Comparison of ENCODE assay signal across 11 cellular contexts in the genomic region with DNA sequence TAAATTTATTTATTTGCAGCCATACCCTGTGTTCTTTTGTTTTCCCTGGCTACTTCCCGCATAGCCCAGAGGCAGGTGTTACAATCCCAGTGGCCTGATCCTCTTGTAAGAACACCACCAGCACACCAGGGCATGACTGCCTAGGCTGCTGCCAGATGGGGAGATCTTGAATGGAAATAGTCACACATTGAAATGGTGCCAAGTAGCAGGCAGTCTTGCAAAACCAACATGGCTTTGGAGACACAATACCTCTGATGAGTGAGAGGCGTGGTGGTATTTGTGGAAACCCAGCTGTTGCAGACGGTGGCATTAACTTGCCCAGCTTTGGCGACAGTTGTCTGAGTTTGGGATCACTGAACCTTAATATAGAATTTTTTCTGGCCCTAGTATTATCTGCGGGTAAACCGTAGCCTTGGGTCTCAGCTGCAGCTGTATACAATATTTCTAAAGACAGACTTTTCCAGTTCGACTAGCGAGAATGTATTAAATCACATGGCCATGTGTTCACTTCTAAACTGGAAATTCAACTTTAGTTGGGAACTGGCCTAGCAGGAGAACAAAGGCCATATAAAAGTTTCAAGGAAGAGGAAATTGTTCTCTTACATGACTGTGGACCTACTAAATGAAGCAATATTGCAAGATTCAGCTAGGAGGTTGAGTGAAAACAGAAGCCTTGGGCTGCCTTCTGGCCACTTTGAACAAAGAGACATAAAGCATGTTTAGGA.
A peak's percentile ranks its signal among the peaks of the same experiment; 100 is the strongest.
DNase-seq lines count a peak whose midpoint lies in the region; ATAC-seq and TF ChIP-seq lines count a peak whose summit lies in the region.
"Had no signal": no experiment of that assay in that cellular context is flagged by ENCODE, and none has a peak within 500 bp of the region (broad histone marks: within the 10 kb centered on the region; RNA-seq: fewer than 3 reads in every experiment).

No MANE protein-coding gene starts in this region.

- H3K4me3 ChIP-seq in tibial artery, result no peak overlapping the region
- no peak overlapping the region for H3K4me3 ChIP-seq in testis

- H3K9me3 ChIP-seq in tibial artery (no peaks in the 10 kb centered on the region), testis (no peaks in the 10 kb centered on the region)

- no peaks in the 10 kb centered on the region for H3K4me1 Mint-ChIP-seq in activated T-cell treated with anti-CD3 and anti-CD28 coated beads, Interleukin-2, amount 50 U/mL, for 24 hours (ENCODE audit: low read depth)
- H3K4me1 Mint-ChIP-seq: activated naive CD8-positive, alpha-beta T cell treated with anti-CD3 and anti-CD28 coated beads, Interleukin-2, amount 10 ng/mL, durations not matched to agents 7 days and 5 days; CD14-positive monocyte had no signal

- no peaks in the 10 kb centered on the region for H3K27me3 ChIP-seq in tibial artery
- no peaks in the 10 kb centered on the region for H3K27me3 ChIP-seq in testis

- H3K27ac Mint-ChIP-seq in activated T-cell treated with anti-CD3 and anti-CD28 coated beads, Interleukin-2, amount 50 U/mL, for 24 hours, result no peak overlapping the region
- H3K27ac Mint-ChIP-seq: activated naive CD8-positive, alpha-beta T cell treated with anti-CD3 and anti-CD28 coated beads, Interleukin-2, amount 10 ng/mL, durations not matched to agents 7 days and 5 days; CD14-positive monocyte had no signal

- H3K36me3 Mint-ChIP-seq in activated T-cell treated with anti-CD3 and anti-CD28 coated beads, Interleukin-2, amount 50 U/mL, for 24 hours (ENCODE audit: low read depth), result no peaks in the 10 kb centered on the region
- H3K36me3 Mint-ChIP-seq: activated naive CD8-positive, alpha-beta T cell treated with anti-CD3 and anti-CD28 coated beads, Interleukin-2, amount 10 ng/mL, durations not matched to agents 7 days and 5 days; CD14-positive monocyte had no signal

- intact Hi-C loops in tibial artery (cut with DNase I; ENCODE audit: low total_unique reads), result no loop called here
- intact Hi-C loops in testis (cut with DNase I; ENCODE audit: low total_unique reads), result no loop called here

- peak; percentile 51 for DNase-seq in AG20443 (ENCODE audit: low spot score)
- peak; percentile 92 for DNase-seq in NAMALWA (ENCODE audit: low spot score)
- DNase-seq in RPMI7951 (ENCODE audit: low read depth), result peak; percentile 12
- peak; percentile 26 for DNase-seq in glomerular visceral epithelial cell (ENCODE audit: extremely low spot score)
- no peak for DNase-seq in tibial artery
- DNase-seq in testis, result no peak
- no peak for DNase-seq in activated T-cell treated with anti-CD3 and anti-CD28 coated beads, Interleukin-2, amount 50 U/mL, for 24 hours
- DNase-seq: activated naive CD8-positive, alpha-beta T cell treated with anti-CD3 and anti-CD28 coated beads, Interleukin-2, amount 10 ng/mL, durations not matched to agents 7 days and 5 days; stimulated activated CD4-positive, alpha-beta T cell treated with anti-CD3 and anti-CD28 coated beads, Interleukin-15, amount 100 ng/mL, for 24 hours had no signal

- no peaks in the 10 kb centered on the region for H3K36me3 ChIP-seq in tibial artery
- H3K36me3 ChIP-seq in testis (ENCODE audit: low read depth, missing control alignments), result no peaks in the 10 kb centered on the region

- H3K4me1 ChIP-seq in tibial artery (no peaks in the 10 kb centered on the region), testis (no peaks in the 10 kb centered on the region)

- H3K27ac ChIP-seq in tibial artery (no peak overlapping the region), testis (no peak overlapping the region)

- H3K9me3 Mint-ChIP-seq in activated T-cell treated with anti-CD3 and anti-CD28 coated beads, Interleukin-2, amount 50 U/mL, for 24 hours, result no peaks in the 10 kb centered on the region
- H3K9me3 Mint-ChIP-seq: activated naive CD8-positive, alpha-beta T cell treated with anti-CD3 and anti-CD28 coated beads, Interleukin-2, amount 10 ng/mL, durations not matched to agents 7 days and 5 days had no signal

- 85 to 97% methylated on average over 8 of the region's 8 CpGs for WGBS in testis, 2 donors

- ATAC-seq in GM21447 (IDR thresholded peaks at IDR 0.05; ENCODE audit: unreplicated experiment), result no peak

- H3K27me3 Mint-ChIP-seq in activated T-cell treated with anti-CD3 and anti-CD28 coated beads, Interleukin-2, amount 50 U/mL, for 24 hours, result peaks cover 38% of the 10 kb centered on the region

- TF ChIP-seq POLR2A in testis (IDR thresholded peaks at IDR 0.05), result no peak

- TF ChIP-seq CTCF in tibial artery (IDR thresholded peaks at IDR 0.05), result no peak
- no peak for TF ChIP-seq CTCF in testis (IDR thresholded peaks at IDR 0.05)

- H3K4me3 Mint-ChIP-seq in activated T-cell treated with anti-CD3 and anti-CD28 coated beads, Interleukin-2, amount 50 U/mL, for 24 hours, result no peak overlapping the region
- H3K4me3 Mint-ChIP-seq: activated naive CD8-positive, alpha-beta T cell treated with anti-CD3 and anti-CD28 coated beads, Interleukin-2, amount 10 ng/mL, durations not matched to agents 7 days and 5 days; CD14-positive monocyte had no signal

Comparison
In these comparisons a context has a peak if more than half of its experiments do, and no peak if none do; other contexts are left out.
1. DNase-seq: peak in AG20443 (single experiment), NAMALWA (single experiment), RPMI7951 (single experiment) and glomerular visceral epithelial cell (single experiment); none in tibial artery (0 of 2), testis (single experiment) and activated T-cell treated with anti-CD3 and anti-CD28 coated beads, Interleukin-2, amount 50 U/mL, for 24 hours (single experiment).